20 cellular contexts compared by ENCODE assay signal in genomic region chr3:188335656-188336055, GRCh38.
DNase-seq lines count a peak whose midpoint lies in the region; ATAC-seq, FAIRE-seq and TF ChIP-seq lines count a peak whose summit lies in the region.
"Had no signal": no experiment of that assay in that cellular context is flagged by ENCODE, and none has a peak within 500 bp of the region (broad histone marks: within the 10 kb centered on the region; RNA-seq: fewer than 3 reads in every experiment).

No MANE protein-coding gene starts in this region.

- peaks cover 2% of the 10 kb centered on the region for H3K36me3 Mint-ChIP-seq in mesothelial cell of epicardium

- no peak overlapping the region for H3K4me3 Mint-ChIP-seq in mesothelial cell of epicardium
- H3K4me3 Mint-ChIP-seq: CD4-positive, alpha-beta T cell; IgD-negative memory B cell had no signal

- no peak for ATAC-seq in HG03378 (IDR thresholded peaks at IDR 0.05; ENCODE audit: unreplicated experiment)
- no peak for ATAC-seq in GM19452 (IDR thresholded peaks at IDR 0.05; ENCODE audit: unreplicated experiment)

- no peak for TF ChIP-seq CTCF in mesothelial cell of epicardium (IDR thresholded peaks at IDR 0.05; ENCODE audit: unreplicated experiment)

- DNase-seq in HTR-8/SVneo (ENCODE audit: insufficient read length, low spot score): peak; percentile 28
- DNase-seq in NOMO-1 treated with dmso at 0.1 percent for 144 hours (lab: John Stamatoyannopoulos, UW; ENCODE audit: unreplicated experiment): peak; percentile 40
- DNase-seq in mesothelial cell of epicardium (ENCODE audit: low spot score in 2 of 2, unreplicated experiment in 2 of 2): no peak
- no peak for DNase-seq in GM19240 (ENCODE audit: insufficient read length, low spot score)
- no peak for DNase-seq in DMS153 treated with DMSO at 0.1 percent for 48 hours (lab: John Stamatoyannopoulos, UW; ENCODE audit: unreplicated experiment)
- DNase-seq: ACHN; Caco-2; CD4-positive, alpha-beta T cell; DMS 273 treated with DMSO at 0.1 percent for 48 hours; GDM1; MM.1S; NCI-H1048; NCI-H1436 treated with DMSO at 0.1 percent for 48 hours; NCI-H1930; NCI-H748 treated with DMSO at 0.1 percent for 48 hours; Right ventricle myocardium superior had no signal

- no peak for FAIRE-seq in HTR-8/SVneo (lab: Jason Lieb, UNC)
- FAIRE-seq: RCC 7860 had no signal

- no peaks in the 10 kb centered on the region for H3K9me3 Mint-ChIP-seq in mesothelial cell of epicardium
- H3K9me3 Mint-ChIP-seq: CD4-positive, alpha-beta T cell; IgD-negative memory B cell had no signal

- peaks cover 31% of the 10 kb centered on the region for H3K4me1 Mint-ChIP-seq in mesothelial cell of epicardium

- H3K27ac Mint-ChIP-seq in mesothelial cell of epicardium: peak overlapping the region; percentile 62
- H3K27ac Mint-ChIP-seq: CD4-positive, alpha-beta T cell; IgD-negative memory B cell had no signal

- no peaks in the 10 kb centered on the region for H3K27me3 Mint-ChIP-seq in mesothelial cell of epicardium (ENCODE audit: low read depth)
- H3K27me3 Mint-ChIP-seq: CD4-positive, alpha-beta T cell; IgD-negative memory B cell had no signal

Comparison
In these comparisons a context has a peak if more than half of its experiments do, and no peak if none do; other contexts are left out.
1. DNase-seq: peak in HTR-8/SVneo (single experiment) and NOMO-1 treated with dmso at 0.1 percent for 144 hours (single experiment); none in mesothelial cell of epicardium (0 of 2), GM19240 (single experiment) and DMS153 treated with DMSO at 0.1 percent for 48 hours (single experiment).